ENCODE assay signal across 1 cellular context in the genomic region with DNA sequence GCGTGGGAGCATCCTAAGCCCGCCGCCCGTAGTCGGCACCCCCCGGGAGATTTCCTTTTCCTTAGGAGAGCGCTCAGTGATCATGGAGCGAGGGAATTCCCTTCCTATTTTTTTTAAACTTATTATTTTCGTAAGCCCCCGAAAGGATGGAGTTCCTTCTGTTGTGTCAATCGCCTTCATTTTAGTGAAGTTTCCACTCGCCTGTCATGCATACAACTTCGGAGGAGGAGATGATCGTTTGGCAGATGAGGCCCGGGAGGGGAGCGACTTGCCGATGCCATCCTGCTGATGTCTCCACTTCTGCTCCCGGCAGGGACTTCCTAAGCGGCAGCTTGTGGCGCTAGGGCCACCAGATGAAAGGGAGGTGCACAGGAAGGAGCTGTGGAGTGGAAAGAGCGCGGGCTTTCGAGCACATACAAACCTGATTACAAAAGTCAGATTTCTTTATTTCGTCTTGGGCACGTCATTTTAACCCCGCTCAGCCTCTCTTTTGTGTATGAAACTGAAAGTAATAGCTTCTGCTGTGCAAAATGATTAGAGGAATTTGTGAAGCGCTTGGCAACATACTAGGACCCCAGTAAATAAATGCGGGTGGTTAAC.
TF ChIP-seq lines count a peak whose summit lies in the region.

A gene with protein sequence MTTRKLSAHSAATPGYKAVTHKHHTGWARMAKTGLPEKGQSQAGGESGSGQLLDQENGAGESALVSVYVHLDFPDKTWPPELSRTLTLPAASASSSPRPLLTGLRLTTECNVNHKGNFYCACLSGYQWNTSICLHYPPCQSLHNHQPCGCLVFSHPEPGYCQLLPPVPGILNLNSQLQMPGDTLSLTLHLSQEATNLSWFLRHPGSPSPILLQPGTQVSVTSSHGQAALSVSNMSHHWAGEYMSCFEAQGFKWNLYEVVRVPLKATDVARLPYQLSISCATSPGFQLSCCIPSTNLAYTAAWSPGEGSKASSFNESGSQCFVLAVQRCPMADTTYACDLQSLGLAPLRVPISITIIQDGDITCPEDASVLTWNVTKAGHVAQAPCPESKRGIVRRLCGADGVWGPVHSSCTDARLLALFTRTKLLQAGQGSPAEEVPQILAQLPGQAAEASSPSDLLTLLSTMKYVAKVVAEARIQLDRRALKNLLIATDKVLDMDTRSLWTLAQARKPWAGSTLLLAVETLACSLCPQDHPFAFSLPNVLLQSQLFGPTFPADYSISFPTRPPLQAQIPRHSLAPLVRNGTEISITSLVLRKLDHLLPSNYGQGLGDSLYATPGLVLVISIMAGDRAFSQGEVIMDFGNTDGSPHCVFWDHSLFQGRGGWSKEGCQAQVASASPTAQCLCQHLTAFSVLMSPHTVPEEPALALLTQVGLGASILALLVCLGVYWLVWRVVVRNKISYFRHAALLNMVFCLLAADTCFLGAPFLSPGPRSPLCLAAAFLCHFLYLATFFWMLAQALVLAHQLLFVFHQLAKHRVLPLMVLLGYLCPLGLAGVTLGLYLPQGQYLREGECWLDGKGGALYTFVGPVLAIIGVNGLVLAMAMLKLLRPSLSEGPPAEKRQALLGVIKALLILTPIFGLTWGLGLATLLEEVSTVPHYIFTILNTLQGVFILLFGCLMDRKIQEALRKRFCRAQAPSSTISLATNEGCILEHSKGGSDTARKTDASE (minus strand): TSS at position 336 of the 600 bp plus-strand sequence. CDS start 555 bp downstream, outside the sequence.

TF ChIP-seq in K562, 482 proteins besides CTCF, POLR2A, EP300 and RAD21 (continued from another document):
- TF ChIP-seq, protein P1, sequence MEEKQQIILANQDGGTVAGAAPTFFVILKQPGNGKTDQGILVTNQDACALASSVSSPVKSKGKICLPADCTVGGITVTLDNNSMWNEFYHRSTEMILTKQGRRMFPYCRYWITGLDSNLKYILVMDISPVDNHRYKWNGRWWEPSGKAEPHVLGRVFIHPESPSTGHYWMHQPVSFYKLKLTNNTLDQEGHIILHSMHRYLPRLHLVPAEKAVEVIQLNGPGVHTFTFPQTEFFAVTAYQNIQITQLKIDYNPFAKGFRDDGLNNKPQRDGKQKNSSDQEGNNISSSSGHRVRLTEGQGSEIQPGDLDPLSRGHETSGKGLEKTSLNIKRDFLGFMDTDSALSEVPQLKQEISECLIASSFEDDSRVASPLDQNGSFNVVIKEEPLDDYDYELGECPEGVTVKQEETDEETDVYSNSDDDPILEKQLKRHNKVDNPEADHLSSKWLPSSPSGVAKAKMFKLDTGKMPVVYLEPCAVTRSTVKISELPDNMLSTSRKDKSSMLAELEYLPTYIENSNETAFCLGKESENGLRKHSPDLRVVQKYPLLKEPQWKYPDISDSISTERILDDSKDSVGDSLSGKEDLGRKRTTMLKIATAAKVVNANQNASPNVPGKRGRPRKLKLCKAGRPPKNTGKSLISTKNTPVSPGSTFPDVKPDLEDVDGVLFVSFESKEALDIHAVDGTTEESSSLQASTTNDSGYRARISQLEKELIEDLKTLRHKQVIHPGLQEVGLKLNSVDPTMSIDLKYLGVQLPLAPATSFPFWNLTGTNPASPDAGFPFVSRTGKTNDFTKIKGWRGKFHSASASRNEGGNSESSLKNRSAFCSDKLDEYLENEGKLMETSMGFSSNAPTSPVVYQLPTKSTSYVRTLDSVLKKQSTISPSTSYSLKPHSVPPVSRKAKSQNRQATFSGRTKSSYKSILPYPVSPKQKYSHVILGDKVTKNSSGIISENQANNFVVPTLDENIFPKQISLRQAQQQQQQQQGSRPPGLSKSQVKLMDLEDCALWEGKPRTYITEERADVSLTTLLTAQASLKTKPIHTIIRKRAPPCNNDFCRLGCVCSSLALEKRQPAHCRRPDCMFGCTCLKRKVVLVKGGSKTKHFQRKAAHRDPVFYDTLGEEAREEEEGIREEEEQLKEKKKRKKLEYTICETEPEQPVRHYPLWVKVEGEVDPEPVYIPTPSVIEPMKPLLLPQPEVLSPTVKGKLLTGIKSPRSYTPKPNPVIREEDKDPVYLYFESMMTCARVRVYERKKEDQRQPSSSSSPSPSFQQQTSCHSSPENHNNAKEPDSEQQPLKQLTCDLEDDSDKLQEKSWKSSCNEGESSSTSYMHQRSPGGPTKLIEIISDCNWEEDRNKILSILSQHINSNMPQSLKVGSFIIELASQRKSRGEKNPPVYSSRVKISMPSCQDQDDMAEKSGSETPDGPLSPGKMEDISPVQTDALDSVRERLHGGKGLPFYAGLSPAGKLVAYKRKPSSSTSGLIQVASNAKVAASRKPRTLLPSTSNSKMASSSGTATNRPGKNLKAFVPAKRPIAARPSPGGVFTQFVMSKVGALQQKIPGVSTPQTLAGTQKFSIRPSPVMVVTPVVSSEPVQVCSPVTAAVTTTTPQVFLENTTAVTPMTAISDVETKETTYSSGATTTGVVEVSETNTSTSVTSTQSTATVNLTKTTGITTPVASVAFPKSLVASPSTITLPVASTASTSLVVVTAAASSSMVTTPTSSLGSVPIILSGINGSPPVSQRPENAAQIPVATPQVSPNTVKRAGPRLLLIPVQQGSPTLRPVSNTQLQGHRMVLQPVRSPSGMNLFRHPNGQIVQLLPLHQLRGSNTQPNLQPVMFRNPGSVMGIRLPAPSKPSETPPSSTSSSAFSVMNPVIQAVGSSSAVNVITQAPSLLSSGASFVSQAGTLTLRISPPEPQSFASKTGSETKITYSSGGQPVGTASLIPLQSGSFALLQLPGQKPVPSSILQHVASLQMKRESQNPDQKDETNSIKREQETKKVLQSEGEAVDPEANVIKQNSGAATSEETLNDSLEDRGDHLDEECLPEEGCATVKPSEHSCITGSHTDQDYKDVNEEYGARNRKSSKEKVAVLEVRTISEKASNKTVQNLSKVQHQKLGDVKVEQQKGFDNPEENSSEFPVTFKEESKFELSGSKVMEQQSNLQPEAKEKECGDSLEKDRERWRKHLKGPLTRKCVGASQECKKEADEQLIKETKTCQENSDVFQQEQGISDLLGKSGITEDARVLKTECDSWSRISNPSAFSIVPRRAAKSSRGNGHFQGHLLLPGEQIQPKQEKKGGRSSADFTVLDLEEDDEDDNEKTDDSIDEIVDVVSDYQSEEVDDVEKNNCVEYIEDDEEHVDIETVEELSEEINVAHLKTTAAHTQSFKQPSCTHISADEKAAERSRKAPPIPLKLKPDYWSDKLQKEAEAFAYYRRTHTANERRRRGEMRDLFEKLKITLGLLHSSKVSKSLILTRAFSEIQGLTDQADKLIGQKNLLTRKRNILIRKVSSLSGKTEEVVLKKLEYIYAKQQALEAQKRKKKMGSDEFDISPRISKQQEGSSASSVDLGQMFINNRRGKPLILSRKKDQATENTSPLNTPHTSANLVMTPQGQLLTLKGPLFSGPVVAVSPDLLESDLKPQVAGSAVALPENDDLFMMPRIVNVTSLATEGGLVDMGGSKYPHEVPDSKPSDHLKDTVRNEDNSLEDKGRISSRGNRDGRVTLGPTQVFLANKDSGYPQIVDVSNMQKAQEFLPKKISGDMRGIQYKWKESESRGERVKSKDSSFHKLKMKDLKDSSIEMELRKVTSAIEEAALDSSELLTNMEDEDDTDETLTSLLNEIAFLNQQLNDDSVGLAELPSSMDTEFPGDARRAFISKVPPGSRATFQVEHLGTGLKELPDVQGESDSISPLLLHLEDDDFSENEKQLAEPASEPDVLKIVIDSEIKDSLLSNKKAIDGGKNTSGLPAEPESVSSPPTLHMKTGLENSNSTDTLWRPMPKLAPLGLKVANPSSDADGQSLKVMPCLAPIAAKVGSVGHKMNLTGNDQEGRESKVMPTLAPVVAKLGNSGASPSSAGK (IDR thresholded peaks at IDR 0.05), result no peak
- TF ChIP-seq, protein P2, sequence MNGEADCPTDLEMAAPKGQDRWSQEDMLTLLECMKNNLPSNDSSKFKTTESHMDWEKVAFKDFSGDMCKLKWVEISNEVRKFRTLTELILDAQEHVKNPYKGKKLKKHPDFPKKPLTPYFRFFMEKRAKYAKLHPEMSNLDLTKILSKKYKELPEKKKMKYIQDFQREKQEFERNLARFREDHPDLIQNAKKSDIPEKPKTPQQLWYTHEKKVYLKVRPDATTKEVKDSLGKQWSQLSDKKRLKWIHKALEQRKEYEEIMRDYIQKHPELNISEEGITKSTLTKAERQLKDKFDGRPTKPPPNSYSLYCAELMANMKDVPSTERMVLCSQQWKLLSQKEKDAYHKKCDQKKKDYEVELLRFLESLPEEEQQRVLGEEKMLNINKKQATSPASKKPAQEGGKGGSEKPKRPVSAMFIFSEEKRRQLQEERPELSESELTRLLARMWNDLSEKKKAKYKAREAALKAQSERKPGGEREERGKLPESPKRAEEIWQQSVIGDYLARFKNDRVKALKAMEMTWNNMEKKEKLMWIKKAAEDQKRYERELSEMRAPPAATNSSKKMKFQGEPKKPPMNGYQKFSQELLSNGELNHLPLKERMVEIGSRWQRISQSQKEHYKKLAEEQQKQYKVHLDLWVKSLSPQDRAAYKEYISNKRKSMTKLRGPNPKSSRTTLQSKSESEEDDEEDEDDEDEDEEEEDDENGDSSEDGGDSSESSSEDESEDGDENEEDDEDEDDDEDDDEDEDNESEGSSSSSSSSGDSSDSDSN (IDR thresholded peaks at IDR 0.05; ENCODE audit: borderline replicate concordance in 1 of 2, low read depth in 2 of 2, low read length in 2 of 2), result peak in 1 of 2 experiments; percentile 83; a peak in 2 of 4 replicates
- no peak for TF ChIP-seq ZNF282 (CRISPR knock-in tag; IDR thresholded peaks at IDR 0.05)
- TF ChIP-seq NR3C1 (CRISPR knock-in tag; IDR thresholded peaks at IDR 0.05), result no peak
- TF ChIP-seq ZC3H11A (IDR thresholded peaks at IDR 0.05; ENCODE audit: low read depth, low read length), result no peak
- peak; percentile 17; the same call in 1 of the 2 replicates for TF ChIP-seq SMARCC2 (IDR thresholded peaks at IDR 0.05; ENCODE audit: low read depth)
- TF ChIP-seq RBM22 (IDR thresholded peaks at IDR 0.05; ENCODE audit: low read depth, low read length, poor library complexity, severe bottlenecking), result no peak
